ENCODE assay signal across 10 cellular contexts in the genomic region with DNA sequence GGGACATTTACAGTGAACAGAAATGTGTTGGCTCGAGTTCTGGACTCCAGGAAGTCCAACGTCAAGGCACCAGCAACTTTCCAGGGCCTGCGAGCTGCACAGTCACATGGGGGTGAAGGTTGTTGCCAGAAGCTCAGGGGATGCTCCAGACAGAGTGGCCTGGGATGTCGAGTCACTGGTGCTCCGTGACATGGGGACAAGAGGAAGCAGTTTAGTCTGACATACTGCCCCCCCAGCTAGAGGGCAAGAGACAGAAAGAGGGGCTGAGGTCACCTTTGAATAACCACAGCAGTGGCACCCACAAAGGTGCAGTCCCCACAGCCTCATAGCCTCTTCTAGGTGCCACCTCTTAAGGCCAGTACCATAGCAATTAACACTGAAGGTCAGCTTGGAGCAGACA. TPM values are rescaled to one million over a fixed set of nuclear protein-coding genes. Genes with fewer than 3 reads are reported as not detected.
DNase-seq lines count a peak whose midpoint lies in the region; ATAC-seq and TF ChIP-seq lines count a peak whose summit lies in the region.
"Not testable (repeated sequence)": the region's sequence is repeated elsewhere in the genome, so short reads cannot be mapped to it uniquely, and the experiment has no call there.
"Had no signal": no experiment of that assay in that cellular context is flagged by ENCODE, and none has a peak within 500 bp of the region (broad histone marks: within the 10 kb centered on the region; RNA-seq: fewer than 3 reads in every experiment).

No MANE protein-coding gene starts in this region.

- TF ChIP-seq CTCF in CD8-positive, alpha-beta T cell (IDR thresholded peaks at IDR 0.05); Loucy (conservative IDR thresholded peaks at IDR 0.05; ENCODE audit: low read length): not testable (repeated sequence)

- peaks cover 42% of the 10 kb centered on the region for H3K36me3 Mint-ChIP-seq in CD8-positive, alpha-beta T cell
- peaks cover 35% of the 10 kb centered on the region for H3K36me3 Mint-ChIP-seq in T-helper 2 cell treated with Interferon-gamma antibody and Interleukin-4, amounts not matched to agents 5 μg/mL and 100 μg/mL, for 36 hours (ENCODE audit: low read depth)
- peaks cover 55% of the 10 kb centered on the region for H3K36me3 Mint-ChIP-seq in activated CD8-positive, alpha-beta T cell treated with anti-CD3 and anti-CD28 coated beads, Interleukin-2, amount 10 ng/mL, durations not matched to agents 7 days and 5 days (ENCODE audit: low read depth)
- H3K36me3 Mint-ChIP-seq in activated T-helper 2 cell treated with anti-CD3 and anti-CD28 coated beads, Interferon-gamma antibody, Interleukin-2, Interleukin-4, amounts not matched to agents 10 μg/mL and 5 μg/mL and 100 μg/mL, durations not matched to agents 14 hours and 24 hours and 36 hours (ENCODE audit: low read depth): peaks cover 59% of the 10 kb centered on the region
- peaks cover 22% of the 10 kb centered on the region for H3K36me3 Mint-ChIP-seq in activated naive CD8-positive, alpha-beta T cell treated with anti-CD3 and anti-CD28 coated beads, Interleukin-2, amount 50 U/mL, for 24 hours (ENCODE audit: low read depth)
- H3K36me3 Mint-ChIP-seq in naive thymus-derived CD8-positive, alpha-beta T cell: peaks cover 0 to 26% (median 5%) of the 10 kb centered on the region in 3 donors
- H3K36me3 Mint-ChIP-seq in stimulated activated naive CD8-positive, alpha-beta T cell treated with anti-CD3 and anti-CD28 coated beads, Interleukin-15, Interleukin-2, amounts not matched to agents 100 ng/mL and 50 ng/mL, for 24 hours (ENCODE audit: low read depth): peaks cover 34% of the 10 kb centered on the region

- not testable (repeated sequence) for H3F3A ChIP-seq in Loucy (ENCODE audit: low read depth)

- intact Hi-C loops in CD8-positive, alpha-beta T cell (cut with DNase I, micrococcal nuclease): loop anchor here in 1 of 2 experiments (5.0 kb wide), 1 partner anchor 152 kb away; a partner anchor contains a TSS
- intact Hi-C loops in activated T-helper 2 cell treated with anti-CD3 and anti-CD28 coated beads, Interferon-gamma antibody, Interleukin-2, Interleukin-4, amounts not matched to agents 10 μg/mL and 5 μg/mL and 100 μg/mL, durations not matched to agents 14 hours and 24 hours and 36 hours (cut with micrococcal nuclease): not testable (repeated sequence)

- H3K4me3 Mint-ChIP-seq in CD8-positive, alpha-beta T cell: peak overlapping the region; percentile 31
- peak overlapping the region; percentile 41 for H3K4me3 Mint-ChIP-seq in T-helper 2 cell treated with Interferon-gamma antibody and Interleukin-4, amounts not matched to agents 5 μg/mL and 100 μg/mL, for 36 hours
- H3K4me3 Mint-ChIP-seq in activated CD8-positive, alpha-beta T cell treated with anti-CD3 and anti-CD28 coated beads, Interleukin-2, amount 10 ng/mL, durations not matched to agents 7 days and 5 days: peak overlapping the region; percentile 58
- H3K4me3 Mint-ChIP-seq in activated T-helper 2 cell treated with anti-CD3 and anti-CD28 coated beads, Interferon-gamma antibody, Interleukin-2, Interleukin-4, amounts not matched to agents 10 μg/mL and 5 μg/mL and 100 μg/mL, durations not matched to agents 14 hours and 24 hours and 36 hours (ENCODE audit: low read depth): not testable (repeated sequence)
- peak overlapping the region; percentile 48 for H3K4me3 Mint-ChIP-seq in activated naive CD8-positive, alpha-beta T cell treated with anti-CD3 and anti-CD28 coated beads, Interleukin-2, amount 50 U/mL, for 24 hours
- peak overlapping the region in 7 of 10 donors; percentile 36 to 69 (median 48) for H3K4me3 Mint-ChIP-seq in naive thymus-derived CD8-positive, alpha-beta T cell
- H3K4me3 Mint-ChIP-seq in stimulated activated naive CD8-positive, alpha-beta T cell treated with anti-CD3 and anti-CD28 coated beads, Interleukin-15, Interleukin-2, amounts not matched to agents 100 ng/mL and 50 ng/mL, for 24 hours: peak overlapping the region; percentile 60

- H3K36me3 ChIP-seq in CD8-positive, alpha-beta T cell (ENCODE audit: insufficient read depth, low read length): peaks cover 11% of the 10 kb centered on the region
- not testable (repeated sequence) for H3K36me3 ChIP-seq in Loucy (ENCODE audit: insufficient read depth, low read length)

- H3K4me2 ChIP-seq in Loucy (ENCODE audit: low read depth, low read length, poor library complexity, severe bottlenecking): peak overlapping the region; percentile 85

- H4K20me1 ChIP-seq in Loucy (ENCODE audit: insufficient read depth, low read length, poor library complexity, severe bottlenecking): not testable (repeated sequence)

- H3K79me2 ChIP-seq in Loucy (ENCODE audit: insufficient read depth, low read length): peaks cover 50% of the 10 kb centered on the region

- not testable (repeated sequence) for H3K9me3 Mint-ChIP-seq in CD8-positive, alpha-beta T cell; T-helper 2 cell treated with Interferon-gamma antibody and Interleukin-4, amounts not matched to agents 5 μg/mL and 100 μg/mL, for 36 hours; activated CD8-positive, alpha-beta T cell treated with anti-CD3 and anti-CD28 coated beads, Interleukin-2, amount 10 ng/mL, durations not matched to agents 7 days and 5 days (ENCODE audit: insufficient read depth); activated T-helper 2 cell treated with anti-CD3 and anti-CD28 coated beads, Interferon-gamma antibody, Interleukin-2, Interleukin-4, amounts not matched to agents 10 μg/mL and 5 μg/mL and 100 μg/mL, durations not matched to agents 14 hours and 24 hours and 36 hours; activated naive CD8-positive, alpha-beta T cell treated with anti-CD3 and anti-CD28 coated beads, Interleukin-2, amount 50 U/mL, for 24 hours; naive thymus-derived CD8-positive, alpha-beta T cell; stimulated activated naive CD8-positive, alpha-beta T cell treated with anti-CD3 and anti-CD28 coated beads, Interleukin-15, Interleukin-2, amounts not matched to agents 100 ng/mL and 50 ng/mL, for 24 hours

- CTCF ChIA-PET in CD8-positive, alpha-beta T cell (lab: Charles Lee): interaction anchor here (0.6 kb wide), 1 partner anchor 58 kb away, joined by 3 read pairs; no protein-coding TSS in a partner anchor
- CTCF ChIA-PET in activated CD8-positive, alpha-beta T cell treated with anti-CD3 and anti-CD28 coated beads, Interleukin-2, amount 10 ng/mL, durations not matched to agents 7 days and 5 days (lab: Charles Lee): interaction anchor here (1.6 kb wide), 1 partner anchor 154 kb away, joined by 4 read pairs; no protein-coding TSS in a partner anchor

- peak in 1 of 7 experiments; percentile 29 for DNase-seq in CD8-positive, alpha-beta T cell
- not testable (repeated sequence) for DNase-seq in T-helper 2 cell treated with Interferon-gamma antibody and Interleukin-4, amounts not matched to agents 5 μg/mL and 100 μg/mL, for 36 hours (ENCODE audit: low spot score); activated CD8-positive, alpha-beta T cell treated with anti-CD3 and anti-CD28 coated beads, Interleukin-2, amount 10 ng/mL, durations not matched to agents 7 days and 5 days; activated T-helper 2 cell treated with anti-CD3 and anti-CD28 coated beads, Interferon-gamma antibody, Interleukin-2, Interleukin-4, amounts not matched to agents 10 μg/mL and 5 μg/mL and 100 μg/mL, durations not matched to agents 14 hours and 24 hours and 36 hours (ENCODE audit: low spot score); activated naive CD8-positive, alpha-beta T cell treated with anti-CD3 and anti-CD28 coated beads, Interleukin-2, amount 50 U/mL, for 24 hours; naive thymus-derived CD8-positive, alpha-beta T cell

- H3K9me2 ChIP-seq in Loucy (replicated peaks; ENCODE audit: low read depth, low read length): not testable (repeated sequence)

- H3K27ac ChIP-seq in CD8-positive, alpha-beta T cell (ENCODE audit: low read depth, low read length): not testable (repeated sequence)

- peaks cover 50% of the 10 kb centered on the region for H3K4me1 Mint-ChIP-seq in CD8-positive, alpha-beta T cell (ENCODE audit: low read depth)
- peaks cover 45% of the 10 kb centered on the region for H3K4me1 Mint-ChIP-seq in T-helper 2 cell treated with Interferon-gamma antibody and Interleukin-4, amounts not matched to agents 5 μg/mL and 100 μg/mL, for 36 hours (ENCODE audit: low read depth)
- H3K4me1 Mint-ChIP-seq in activated CD8-positive, alpha-beta T cell treated with anti-CD3 and anti-CD28 coated beads, Interleukin-2, amount 10 ng/mL, durations not matched to agents 7 days and 5 days (ENCODE audit: low read depth): peaks cover 55% of the 10 kb centered on the region
- H3K4me1 Mint-ChIP-seq in activated T-helper 2 cell treated with anti-CD3 and anti-CD28 coated beads, Interferon-gamma antibody, Interleukin-2, Interleukin-4, amounts not matched to agents 10 μg/mL and 5 μg/mL and 100 μg/mL, durations not matched to agents 14 hours and 24 hours and 36 hours (ENCODE audit: low read depth): peaks cover 44% of the 10 kb centered on the region
- H3K4me1 Mint-ChIP-seq in activated naive CD8-positive, alpha-beta T cell treated with anti-CD3 and anti-CD28 coated beads, Interleukin-2, amount 50 U/mL, for 24 hours: peaks cover 52% of the 10 kb centered on the region
- peaks cover 33 to 70% (median 54%) of the 10 kb centered on the region in 4 donors for H3K4me1 Mint-ChIP-seq in naive thymus-derived CD8-positive, alpha-beta T cell
- H3K4me1 Mint-ChIP-seq in stimulated activated naive CD8-positive, alpha-beta T cell treated with anti-CD3 and anti-CD28 coated beads, Interleukin-15, Interleukin-2, amounts not matched to agents 100 ng/mL and 50 ng/mL, for 24 hours (ENCODE audit: low read depth): peaks cover 61% of the 10 kb centered on the region

- POLR2A ChIA-PET in CD8-positive, alpha-beta T cell (lab: Charles Lee); activated CD8-positive, alpha-beta T cell treated with anti-CD3 and anti-CD28 coated beads, Interleukin-2, amount 10 ng/mL, durations not matched to agents 7 days and 5 days (lab: Charles Lee): not testable (repeated sequence)
- POLR2A ChIA-PET in naive thymus-derived CD8-positive, alpha-beta T cell (lab: Charles Lee): interaction anchor here (0.8 kb wide), 1 partner anchor 124 kb away, joined by 3 read pairs; no protein-coding TSS in a partner anchor

- ATAC-seq in CD8-positive, alpha-beta T cell; activated CD8-positive, alpha-beta T cell treated with anti-CD3 and anti-CD28 coated beads, Interleukin-2, amount 10 ng/mL, durations not matched to agents 7 days and 5 days; activated naive CD8-positive, alpha-beta T cell treated with anti-CD3 and anti-CD28 coated beads, Interleukin-2, amount 50 U/mL, for 24 hours; naive thymus-derived CD8-positive, alpha-beta T cell: not testable (repeated sequence)

- not testable (repeated sequence) for H3K27me3 ChIP-seq in CD8-positive, alpha-beta T cell (ENCODE audit: insufficient read depth, low read length); Loucy (ENCODE audit: insufficient read depth, low read length, poor library complexity, severe bottlenecking)

- not testable (repeated sequence) for H2AFZ ChIP-seq in Loucy (ENCODE audit: low read length)

- H3K4me3 ChIP-seq in CD8-positive, alpha-beta T cell (ENCODE audit: low read depth, low read length): not testable (repeated sequence)
- H3K4me3 ChIP-seq in Loucy (ENCODE audit: low read length, poor library complexity, severe bottlenecking): peak overlapping the region; percentile 45

- not testable (repeated sequence) for H3K9me3 ChIP-seq in CD8-positive, alpha-beta T cell (ENCODE audit: low read length); Loucy (ENCODE audit: insufficient read depth, low read depth, low read length)

- H3K27me3 Mint-ChIP-seq in CD8-positive, alpha-beta T cell (ENCODE audit: low read depth); T-helper 2 cell treated with Interferon-gamma antibody and Interleukin-4, amounts not matched to agents 5 μg/mL and 100 μg/mL, for 36 hours (ENCODE audit: low read depth); activated CD8-positive, alpha-beta T cell treated with anti-CD3 and anti-CD28 coated beads, Interleukin-2, amount 10 ng/mL, durations not matched to agents 7 days and 5 days (ENCODE audit: low read depth); activated T-helper 2 cell treated with anti-CD3 and anti-CD28 coated beads, Interferon-gamma antibody, Interleukin-2, Interleukin-4, amounts not matched to agents 10 μg/mL and 5 μg/mL and 100 μg/mL, durations not matched to agents 14 hours and 24 hours and 36 hours (ENCODE audit: low read depth); activated naive CD8-positive, alpha-beta T cell treated with anti-CD3 and anti-CD28 coated beads, Interleukin-2, amount 50 U/mL, for 24 hours; naive thymus-derived CD8-positive, alpha-beta T cell; stimulated activated naive CD8-positive, alpha-beta T cell treated with anti-CD3 and anti-CD28 coated beads, Interleukin-15, Interleukin-2, amounts not matched to agents 100 ng/mL and 50 ng/mL, for 24 hours: not testable (repeated sequence)

- H3K9ac ChIP-seq in Loucy (ENCODE audit: low read depth, low read length, poor library complexity, severe bottlenecking): peak overlapping the region; percentile 44

- peaks cover 38% of the 10 kb centered on the region for H3K4me1 ChIP-seq in CD8-positive, alpha-beta T cell (ENCODE audit: insufficient read depth, low read length)
- H3K4me1 ChIP-seq in Loucy (ENCODE audit: insufficient read depth, low read length, poor library complexity, severe bottlenecking): peaks cover 51% of the 10 kb centered on the region

- peak overlapping the region; percentile 81 for H3K27ac Mint-ChIP-seq in CD8-positive, alpha-beta T cell
- H3K27ac Mint-ChIP-seq in T-helper 2 cell treated with Interferon-gamma antibody and Interleukin-4, amounts not matched to agents 5 μg/mL and 100 μg/mL, for 36 hours: peak overlapping the region; percentile 62
- H3K27ac Mint-ChIP-seq in activated CD8-positive, alpha-beta T cell treated with anti-CD3 and anti-CD28 coated beads, Interleukin-2, amount 10 ng/mL, durations not matched to agents 7 days and 5 days: peak overlapping the region; percentile 85
- H3K27ac Mint-ChIP-seq in activated T-helper 2 cell treated with anti-CD3 and anti-CD28 coated beads, Interferon-gamma antibody, Interleukin-2, Interleukin-4, amounts not matched to agents 10 μg/mL and 5 μg/mL and 100 μg/mL, durations not matched to agents 14 hours and 24 hours and 36 hours: peak overlapping the region; percentile 60
- H3K27ac Mint-ChIP-seq in activated naive CD8-positive, alpha-beta T cell treated with anti-CD3 and anti-CD28 coated beads, Interleukin-2, amount 50 U/mL, for 24 hours: peak overlapping the region; percentile 21
- peak overlapping the region; percentile 48 to 94 (median 84) for H3K27ac Mint-ChIP-seq in naive thymus-derived CD8-positive, alpha-beta T cell
- peak overlapping the region; percentile 57 for H3K27ac Mint-ChIP-seq in stimulated activated naive CD8-positive, alpha-beta T cell treated with anti-CD3 and anti-CD28 coated beads, Interleukin-15, Interleukin-2, amounts not matched to agents 100 ng/mL and 50 ng/mL, for 24 hours

RNA-seq across cellular contexts. Expression of a gene that starts 3.6 kb away (rescaled TPM):
- total RNA-seq in CD8-positive, alpha-beta T cell: 1 to 10 TPM; 6.3 to 7.1 TPM
- 10 to 100 TPM; 49.1 to 51.5 TPM for total RNA-seq in activated CD8-positive, alpha-beta T cell treated with anti-CD3 and anti-CD28 coated beads, Interleukin-2, amount 10 ng/mL, durations not matched to agents 7 days and 5 days
- 29.7 and 31.2 TPM in 2 replicates for total RNA-seq in activated T-helper 2 cell treated with anti-CD3 and anti-CD28 coated beads, Interferon-gamma antibody, Interleukin-2, Interleukin-4, amounts not matched to agents 10 μg/mL and 5 μg/mL and 100 μg/mL, durations not matched to agents 14 hours and 24 hours and 36 hours
- total RNA-seq in naive thymus-derived CD8-positive, alpha-beta T cell: 10 to 100 TPM in 1 of 2 experiments, 1 to 10 TPM in 1; 9.6 to 11.0 TPM
- polyA plus RNA-seq in naive thymus-derived CD8-positive, alpha-beta T cell: 1 to 10 TPM; 5.2 to 7.1 (median 6.0) TPM

RNA-seq across cellular contexts. Expression of a gene that starts 10.5 kb away (rescaled TPM):
- 10 to 100 TPM; 14.1 to 15.8 TPM for total RNA-seq in CD8-positive, alpha-beta T cell
- total RNA-seq in activated CD8-positive, alpha-beta T cell treated with anti-CD3 and anti-CD28 coated beads, Interleukin-2, amount 10 ng/mL, durations not matched to agents 7 days and 5 days: 100 to 1,000 TPM; 138 to 147 TPM
- total RNA-seq in activated T-helper 2 cell treated with anti-CD3 and anti-CD28 coated beads, Interferon-gamma antibody, Interleukin-2, Interleukin-4, amounts not matched to agents 10 μg/mL and 5 μg/mL and 100 μg/mL, durations not matched to agents 14 hours and 24 hours and 36 hours: 91.7 and 93.1 TPM in 2 replicates
- total RNA-seq in naive thymus-derived CD8-positive, alpha-beta T cell: 10 to 100 TPM; 24.3 to 26.9 TPM
- polyA plus RNA-seq in naive thymus-derived CD8-positive, alpha-beta T cell: 100 to 1,000 TPM in 1 of 3 donors, 10 to 100 TPM in 2; 64.7 to 119 (median 66.5) TPM

RNA-seq across cellular contexts. Expression of a gene that starts 16.1 kb away (rescaled TPM):
- total RNA-seq in CD8-positive, alpha-beta T cell: 1 to 10 TPM; 6.7 to 8.3 TPM
- total RNA-seq in activated CD8-positive, alpha-beta T cell treated with anti-CD3 and anti-CD28 coated beads, Interleukin-2, amount 10 ng/mL, durations not matched to agents 7 days and 5 days: 10 to 100 TPM; 43.1 to 48.8 TPM
- total RNA-seq in activated T-helper 2 cell treated with anti-CD3 and anti-CD28 coated beads, Interferon-gamma antibody, Interleukin-2, Interleukin-4, amounts not matched to agents 10 μg/mL and 5 μg/mL and 100 μg/mL, durations not matched to agents 14 hours and 24 hours and 36 hours: 23.8 and 24.1 TPM in 2 replicates
- 10 to 100 TPM; 22.2 to 24.3 TPM for total RNA-seq in naive thymus-derived CD8-positive, alpha-beta T cell
- polyA plus RNA-seq in naive thymus-derived CD8-positive, alpha-beta T cell: 10 to 100 TPM in 1 of 3 donors, 1 to 10 TPM in 2; 7.0 to 10.1 (median 8.4) TPM
- total RNA-seq: PC-3 had no signal

RNA-seq across cellular contexts. Expression of a gene that starts 42.4 kb away (rescaled TPM):
- under 1 TPM in 1 of 2 experiments, not detected in 1; 0.41 TPM for total RNA-seq in CD8-positive, alpha-beta T cell
- 10 to 100 TPM; 12.1 to 13.3 TPM for total RNA-seq in activated CD8-positive, alpha-beta T cell treated with anti-CD3 and anti-CD28 coated beads, Interleukin-2, amount 10 ng/mL, durations not matched to agents 7 days and 5 days
- 17.0 and 17.2 TPM in 2 replicates for total RNA-seq in activated T-helper 2 cell treated with anti-CD3 and anti-CD28 coated beads, Interferon-gamma antibody, Interleukin-2, Interleukin-4, amounts not matched to agents 10 μg/mL and 5 μg/mL and 100 μg/mL, durations not matched to agents 14 hours and 24 hours and 36 hours
- under 1 TPM in 1 of 2 experiments, not detected in 1; 0.47 TPM for total RNA-seq in naive thymus-derived CD8-positive, alpha-beta T cell
- polyA plus RNA-seq in naive thymus-derived CD8-positive, alpha-beta T cell: under 1 TPM in 1 of 3 donors, not detected in 2; 0.14 TPM

RNA-seq across cellular contexts. Expression of a gene that starts 52.6 kb away (rescaled TPM):
- 10 to 100 TPM; 44.9 to 45.9 TPM for total RNA-seq in CD8-positive, alpha-beta T cell
- 100 to 1,000 TPM; 134 to 138 TPM for total RNA-seq in activated CD8-positive, alpha-beta T cell treated with anti-CD3 and anti-CD28 coated beads, Interleukin-2, amount 10 ng/mL, durations not matched to agents 7 days and 5 days
- total RNA-seq in activated T-helper 2 cell treated with anti-CD3 and anti-CD28 coated beads, Interferon-gamma antibody, Interleukin-2, Interleukin-4, amounts not matched to agents 10 μg/mL and 5 μg/mL and 100 μg/mL, durations not matched to agents 14 hours and 24 hours and 36 hours: 61.4 and 63.7 TPM in 2 replicates
- total RNA-seq in naive thymus-derived CD8-positive, alpha-beta T cell: 10 to 100 TPM; 24.3 to 27.4 TPM
- polyA plus RNA-seq in naive thymus-derived CD8-positive, alpha-beta T cell: 100 to 1,000 TPM in 1 of 3 donors, 10 to 100 TPM in 2; 30.6 to 113 (median 38.7) TPM
- polyA plus RNA-seq: A549 had no signal

Comparison
In these comparisons a context has a peak if more than half of its experiments do, and no peak if none do; other contexts are left out.
1. H3K27ac Mint-ChIP-seq: peak in every context shown above with its lines; median percentile 85 in activated CD8-positive, alpha-beta T cell treated with anti-CD3 and anti-CD28 coated beads, Interleukin-2, amount 10 ng/mL, durations not matched to agents 7 days and 5 days; 84 in naive thymus-derived CD8-positive, alpha-beta T cell; 81 in CD8-positive, alpha-beta T cell; 62 in T-helper 2 cell treated with Interferon-gamma antibody and Interleukin-4, amounts not matched to agents 5 μg/mL and 100 μg/mL, for 36 hours; 60 in activated T-helper 2 cell treated with anti-CD3 and anti-CD28 coated beads, Interferon-gamma antibody, Interleukin-2, Interleukin-4, amounts not matched to agents 10 μg/mL and 5 μg/mL and 100 μg/mL, durations not matched to agents 14 hours and 24 hours and 36 hours; 57 in stimulated activated naive CD8-positive, alpha-beta T cell treated with anti-CD3 and anti-CD28 coated beads, Interleukin-15, Interleukin-2, amounts not matched to agents 100 ng/mL and 50 ng/mL, for 24 hours; 21 in activated naive CD8-positive, alpha-beta T cell treated with anti-CD3 and anti-CD28 coated beads, Interleukin-2, amount 50 U/mL, for 24 hours.